In the genomic region with DNA sequence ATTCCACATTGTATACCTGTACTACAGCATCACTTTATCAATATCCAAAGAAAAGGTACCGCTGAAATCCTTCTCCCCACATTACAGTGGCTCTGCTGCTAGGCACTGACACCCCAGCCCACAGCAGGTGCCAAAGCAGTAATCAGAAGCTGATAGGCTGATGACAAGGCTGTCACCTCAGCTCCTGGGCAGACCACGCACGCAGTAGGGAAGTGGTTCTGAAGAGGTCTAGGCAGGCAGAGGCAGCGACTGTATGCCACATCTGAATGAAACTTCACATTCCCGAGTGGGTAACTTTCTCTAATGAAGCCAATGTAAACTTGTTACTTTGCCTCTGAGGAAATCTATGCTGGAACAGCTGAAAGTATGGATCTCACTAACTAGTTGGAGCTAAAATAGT, we compare ENCODE assay signal across 2 cellular contexts.
TF ChIP-seq lines count a peak whose summit lies in the region.

No MANE protein-coding gene starts in this region.

TF ChIP-seq in SK-N-SH, 30 proteins besides CTCF, POLR2A, EP300 and RAD21:
- TF ChIP-seq RFX5 (IDR thresholded peaks at IDR 0.05; ENCODE audit: low read length) (no peak), TEAD4 (IDR thresholded peaks at IDR 0.05; ENCODE audit: borderline replicate concordance, insufficient read depth) (no peak), RXRA (IDR thresholded peaks at IDR 0.05; ENCODE audit: borderline replicate concordance, low read depth) (no peak), RCOR1 (IDR thresholded peaks at IDR 0.05; ENCODE audit: low read length) (no peak), NFIC (IDR thresholded peaks at IDR 0.05; ENCODE audit: borderline replicate concordance) (no peak), FOXJ3 (CRISPR knock-in tag; IDR thresholded peaks at IDR 0.05) (no peak), PBX3 (IDR thresholded peaks at IDR 0.05) (no peak), SMC3 (IDR thresholded peaks at IDR 0.05; ENCODE audit: low read depth, low read length) (no peak), GABPA (IDR thresholded peaks at IDR 0.05; ENCODE audit: low read depth) (no peak), MEF2A (IDR thresholded peaks at IDR 0.05; ENCODE audit: borderline replicate concordance, low read depth) (no peak), TCF12 (IDR thresholded peaks at IDR 0.05) (no peak), MXI1 (IDR thresholded peaks at IDR 0.05; ENCODE audit: low read depth, low read length) (no peak), FOSL2 (IDR thresholded peaks at IDR 0.05; ENCODE audit: borderline replicate concordance, low read depth) (no peak), SIN3A (IDR thresholded peaks at IDR 0.05; ENCODE audit: borderline replicate concordance, low read depth, low read length) (no peak)
- TF ChIP-seq, protein P1, sequence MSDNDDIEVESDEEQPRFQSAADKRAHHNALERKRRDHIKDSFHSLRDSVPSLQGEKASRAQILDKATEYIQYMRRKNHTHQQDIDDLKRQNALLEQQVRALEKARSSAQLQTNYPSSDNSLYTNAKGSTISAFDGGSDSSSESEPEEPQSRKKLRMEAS (IDR thresholded peaks at IDR 0.05; ENCODE audit: low read depth): no peak
- TF ChIP-seq, protein P2, sequence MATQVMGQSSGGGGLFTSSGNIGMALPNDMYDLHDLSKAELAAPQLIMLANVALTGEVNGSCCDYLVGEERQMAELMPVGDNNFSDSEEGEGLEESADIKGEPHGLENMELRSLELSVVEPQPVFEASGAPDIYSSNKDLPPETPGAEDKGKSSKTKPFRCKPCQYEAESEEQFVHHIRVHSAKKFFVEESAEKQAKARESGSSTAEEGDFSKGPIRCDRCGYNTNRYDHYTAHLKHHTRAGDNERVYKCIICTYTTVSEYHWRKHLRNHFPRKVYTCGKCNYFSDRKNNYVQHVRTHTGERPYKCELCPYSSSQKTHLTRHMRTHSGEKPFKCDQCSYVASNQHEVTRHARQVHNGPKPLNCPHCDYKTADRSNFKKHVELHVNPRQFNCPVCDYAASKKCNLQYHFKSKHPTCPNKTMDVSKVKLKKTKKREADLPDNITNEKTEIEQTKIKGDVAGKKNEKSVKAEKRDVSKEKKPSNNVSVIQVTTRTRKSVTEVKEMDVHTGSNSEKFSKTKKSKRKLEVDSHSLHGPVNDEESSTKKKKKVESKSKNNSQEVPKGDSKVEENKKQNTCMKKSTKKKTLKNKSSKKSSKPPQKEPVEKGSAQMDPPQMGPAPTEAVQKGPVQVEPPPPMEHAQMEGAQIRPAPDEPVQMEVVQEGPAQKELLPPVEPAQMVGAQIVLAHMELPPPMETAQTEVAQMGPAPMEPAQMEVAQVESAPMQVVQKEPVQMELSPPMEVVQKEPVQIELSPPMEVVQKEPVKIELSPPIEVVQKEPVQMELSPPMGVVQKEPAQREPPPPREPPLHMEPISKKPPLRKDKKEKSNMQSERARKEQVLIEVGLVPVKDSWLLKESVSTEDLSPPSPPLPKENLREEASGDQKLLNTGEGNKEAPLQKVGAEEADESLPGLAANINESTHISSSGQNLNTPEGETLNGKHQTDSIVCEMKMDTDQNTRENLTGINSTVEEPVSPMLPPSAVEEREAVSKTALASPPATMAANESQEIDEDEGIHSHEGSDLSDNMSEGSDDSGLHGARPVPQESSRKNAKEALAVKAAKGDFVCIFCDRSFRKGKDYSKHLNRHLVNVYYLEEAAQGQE (IDR thresholded peaks at IDR 0.05; ENCODE audit: low read depth, low read length): no peak

TF ChIP-seq in SK-N-SH treated with all-trans-retinoic acid at 6 μM for 48 hours, 23 proteins besides CTCF, POLR2A, EP300 and RAD21:
- TF ChIP-seq PPARA (CRISPR knock-in tag; IDR thresholded peaks at IDR 0.05; ENCODE audit: borderline replicate concordance) (no peak), ARNTL (CRISPR knock-in tag; IDR thresholded peaks at IDR 0.05; ENCODE audit: borderline replicate concordance, low read depth) (no peak), ZNF8 (CRISPR knock-in tag; IDR thresholded peaks at IDR 0.05) (no peak), ZFP30 (CRISPR knock-in tag; IDR thresholded peaks at IDR 0.05) (no peak), TCF4 (CRISPR knock-in tag; IDR thresholded peaks at IDR 0.05; ENCODE audit: borderline replicate concordance) (no peak), CREB5 (CRISPR knock-in tag; IDR thresholded peaks at IDR 0.05; ENCODE audit: low read depth) (no peak)
